Comparison of ENCODE assay signal across 22 cellular contexts in genomic region chr1:86762336-86762735, GRCh38.
"Had no signal": no experiment of that assay in that cellular context is flagged by ENCODE, and none has a peak within 500 bp of the region (broad histone marks: within the 10 kb centered on the region; RNA-seq: fewer than 3 reads in every experiment).

No MANE protein-coding gene starts in this region.

- H3K4me2 ChIP-seq: PC-9 had no signal

- DNase-seq: KBM-7, MV-4-11, NCI-H1048, NCI-H1105 treated with DMSO at 0.1 percent for 48 hours, NCI-H1417 treated with DMSO at 0.1 percent for 48 hours, NCI-H146, NCI-H1694 treated with DMSO at 0.1 percent for 48 hours, NCI-H1930, NCI-H2081, NCI-H2107, NCI-H226, NCI-H446, NCI-H510A, NCI-H69, NCI-H774, OCI-M1, PC-9, Peyer's patch, SHP77 treated with DMSO at 0.1 percent for 48 hours, SJCRH30 had no signal

- H3K27me3 ChIP-seq: Peyer's patch, SJCRH30 had no signal

- H2AFZ ChIP-seq: PC-9 had no signal

- H3K9me3 ChIP-seq: Peyer's patch, SJCRH30 had no signal

- H3K4me1 ChIP-seq: SJCRH30 had no signal

- ATAC-seq: Right ventricle myocardium inferior, SK-N-SH treated with all-trans-retinoic acid at 6 μM for 48 hours had no signal

- H3K4me3 ChIP-seq: PC-9, Peyer's patch, SJCRH30 had no signal

- H3K36me3 ChIP-seq: Peyer's patch, SJCRH30 had no signal

- H3K27ac ChIP-seq: PC-9, Peyer's patch, SJCRH30 had no signal
